In genomic region chr17:413706-414440, GRCh38 we compare ENCODE assay signal across 1 cellular context.
TF ChIP-seq lines count a peak whose summit lies in the region.

No MANE protein-coding gene starts in this region.

TF ChIP-seq in endothelial cell of umbilical vein, 7 proteins besides CTCF, POLR2A, EP300 and RAD21 (continued from another document):
- no peak for TF ChIP-seq MAX (IDR thresholded peaks at IDR 0.05; ENCODE audit: insufficient read depth, insufficient read length)
- no peak for TF ChIP-seq EZH2 (IDR thresholded peaks at IDR 0.05; ENCODE audit: borderline replicate concordance, low read depth, low read length, severe bottlenecking)
- no peak for TF ChIP-seq GATA2 (IDR thresholded peaks at IDR 0.05; ENCODE audit: insufficient read depth, insufficient read length, low read depth, low read length)
